In the genomic region with DNA sequence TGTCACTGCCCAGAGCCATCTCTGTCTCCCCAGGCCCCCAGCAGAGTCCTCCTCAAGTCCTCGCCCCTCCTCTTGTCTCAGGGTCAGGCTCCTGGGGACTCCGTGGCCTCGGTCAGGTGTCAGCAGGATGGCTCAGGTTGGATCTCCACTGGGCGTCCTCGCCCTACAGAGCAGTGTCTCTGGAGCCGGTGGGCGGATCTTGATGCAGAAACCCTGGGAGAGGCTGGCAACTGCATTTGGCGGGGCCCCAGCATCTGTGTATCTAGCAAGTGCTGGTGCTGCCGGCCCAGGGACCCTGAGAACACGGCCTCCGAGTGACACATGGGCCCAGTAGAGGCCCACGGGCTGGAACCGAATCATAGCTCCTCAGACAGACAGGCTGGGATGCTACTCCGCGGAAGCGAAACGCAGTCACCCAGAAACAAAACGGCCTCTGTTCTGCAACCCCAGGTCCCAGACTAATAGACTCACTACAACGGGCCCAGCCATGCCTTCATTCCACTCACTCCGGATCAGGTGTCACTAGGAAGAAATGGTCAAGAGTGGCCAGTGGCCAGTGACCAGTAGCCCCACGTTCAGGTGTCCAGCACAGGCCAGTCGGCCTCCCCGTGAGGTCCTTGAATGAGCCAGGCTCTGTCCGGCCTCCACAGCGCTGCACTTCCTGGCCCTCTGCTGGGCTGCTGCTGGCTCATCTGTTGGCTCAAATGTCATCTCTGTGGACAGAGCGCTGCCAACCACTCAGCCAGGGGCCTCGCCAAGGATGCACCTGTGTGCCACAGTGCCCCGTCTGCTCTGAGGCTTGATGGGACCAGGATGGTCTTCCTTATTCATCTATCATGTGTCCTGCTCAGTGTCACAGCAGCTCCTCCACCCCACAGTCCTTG, we compare ENCODE assay signal across 17 cellular contexts. TPM values are rescaled to one million over a fixed set of nuclear protein-coding genes. Genes with fewer than 3 reads are reported as not detected.
"Had no signal": no experiment of that assay in that cellular context is flagged by ENCODE, and none has a peak within 500 bp of the region (broad histone marks: within the 10 kb centered on the region; RNA-seq: fewer than 3 reads in every experiment).

No MANE protein-coding gene starts in this region.

- H3K27me3 ChIP-seq: gastrocnemius medialis, heart right ventricle, right atrium auricular region, testis had no signal

- DNase-seq: activated CD4-positive, alpha-beta memory T cell treated with anti-CD3 and anti-CD28 coated beads, Interleukin-2, amount 10 ng/mL, durations not matched to agents 7 days and 5 days; activated CD4-positive, alpha-beta T cell treated with anti-CD3 and anti-CD28 coated beads for 4 hours; activated T-cell treated with anti-CD3 and anti-CD28 coated beads, Interleukin-2, amount 50 U/mL, for 24 hours; erythroblast; gastrocnemius medialis; heart right ventricle; mammary epithelial cell; small intestine; stimulated activated naive CD8-positive, alpha-beta T cell treated with anti-CD3 and anti-CD28 coated beads, Interleukin-15, amount 100 ng/mL, for 72 hours; testis had no signal

- H3K9me3 ChIP-seq: gastrocnemius medialis, right atrium auricular region, testis had no signal

- H3K4me3 Mint-ChIP-seq: activated CD4-positive, alpha-beta memory T cell treated with anti-CD3 and anti-CD28 coated beads, Interleukin-2, amount 10 ng/mL, durations not matched to agents 7 days and 5 days; activated naive CD4-positive, alpha-beta T cell treated with anti-CD3 and anti-CD28 coated beads, Interleukin-2, amount 50 U/mL, for 24 hours; activated T-cell treated with anti-CD3 and anti-CD28 coated beads, Interleukin-2, amount 50 U/mL, for 24 hours; naive thymus-derived CD4-positive, alpha-beta T cell; stimulated activated naive CD8-positive, alpha-beta T cell treated with anti-CD3 and anti-CD28 coated beads, Interleukin-15, amount 100 ng/mL, for 72 hours; WTC11 had no signal

- H3K4me3 ChIP-seq: gastrocnemius medialis, heart right ventricle, right atrium auricular region, testis had no signal

- H3K36me3 Mint-ChIP-seq: activated naive CD4-positive, alpha-beta T cell treated with anti-CD3 and anti-CD28 coated beads, Interleukin-2, amount 50 U/mL, for 24 hours; WTC11 had no signal

- ATAC-seq: heart right ventricle; naive thymus-derived CD4-positive, alpha-beta T cell; stimulated activated naive CD8-positive, alpha-beta T cell treated with anti-CD3 and anti-CD28 coated beads, Interleukin-15, amount 100 ng/mL, for 72 hours; WTC11 had no signal

- H3K27ac ChIP-seq: gastrocnemius medialis, heart right ventricle, right atrium auricular region, testis had no signal

- H3K4me1 Mint-ChIP-seq: activated CD4-positive, alpha-beta memory T cell treated with anti-CD3 and anti-CD28 coated beads, Interleukin-2, amount 10 ng/mL, durations not matched to agents 7 days and 5 days; naive thymus-derived CD4-positive, alpha-beta T cell; stimulated activated naive CD8-positive, alpha-beta T cell treated with anti-CD3 and anti-CD28 coated beads, Interleukin-15, amount 100 ng/mL, for 72 hours had no signal

- H3K27me3 Mint-ChIP-seq: activated CD4-positive, alpha-beta memory T cell treated with anti-CD3 and anti-CD28 coated beads, Interleukin-2, amount 10 ng/mL, durations not matched to agents 7 days and 5 days; activated naive CD4-positive, alpha-beta T cell treated with anti-CD3 and anti-CD28 coated beads, Interleukin-2, amount 50 U/mL, for 24 hours; stimulated activated naive CD8-positive, alpha-beta T cell treated with anti-CD3 and anti-CD28 coated beads, Interleukin-15, amount 100 ng/mL, for 72 hours had no signal

- H3K27ac Mint-ChIP-seq: activated CD4-positive, alpha-beta memory T cell treated with anti-CD3 and anti-CD28 coated beads, Interleukin-2, amount 10 ng/mL, durations not matched to agents 7 days and 5 days; activated naive CD4-positive, alpha-beta T cell treated with anti-CD3 and anti-CD28 coated beads, Interleukin-2, amount 50 U/mL, for 24 hours; activated T-cell treated with anti-CD3 and anti-CD28 coated beads, Interleukin-2, amount 50 U/mL, for 24 hours; naive thymus-derived CD4-positive, alpha-beta T cell; WTC11 had no signal

- H3K36me3 ChIP-seq: gastrocnemius medialis, heart right ventricle, right atrium auricular region had no signal

- H3K9me3 Mint-ChIP-seq: activated naive CD4-positive, alpha-beta T cell treated with anti-CD3 and anti-CD28 coated beads, Interleukin-2, amount 50 U/mL, for 24 hours had no signal

RNA-seq across cellular contexts. Expression of a gene that starts 12.6 kb away (rescaled TPM):
- total RNA-seq: activated CD4-positive, alpha-beta memory T cell treated with anti-CD3 and anti-CD28 coated beads, Interleukin-2, amount 10 ng/mL, durations not matched to agents 7 days and 5 days; cardiac septum; mammary epithelial cell; mononuclear cell; naive thymus-derived CD4-positive, alpha-beta T cell; T-helper 2 cell treated with Interferon-gamma antibody and Interleukin-4, amounts not matched to agents 100 ng/mL and 5 ng/mL, for 36 hours had no signal
